ENCODE assay signal across 26 cellular contexts in genomic region chr2:219593154-219593553, GRCh38. TPM values are rescaled to one million over a fixed set of nuclear protein-coding genes. Genes with fewer than 3 reads are reported as not detected.
"Had no signal": no experiment of that assay in that cellular context is flagged by ENCODE, and none has a peak within 500 bp of the region (broad histone marks: within the 10 kb centered on the region; RNA-seq: fewer than 3 reads in every experiment).

No MANE protein-coding gene starts in this region.

- ATAC-seq: activated CD4-positive, alpha-beta T cell treated with anti-CD3 and anti-CD28 coated beads for 36 hours; activated CD8-positive, alpha-beta T cell treated with anti-CD3 and anti-CD28 coated beads, Interleukin-2, amount 10 ng/mL, durations not matched to agents 7 days and 5 days; Panc1 had no signal

- H3K4me3 ChIP-seq: ascending aorta, breast epithelium, SJSA1 had no signal

- H3K27me3 Mint-ChIP-seq: activated CD4-positive, alpha-beta T cell treated with anti-CD3 and anti-CD28 coated beads, Interleukin-2, amount 10 ng/mL, durations not matched to agents 7 days and 5 days had no signal

- H3K27me3 ChIP-seq: ascending aorta, breast epithelium, SJSA1 had no signal

- DNase-seq: activated CD4-positive, alpha-beta T cell treated with anti-CD3 and anti-CD28 coated beads for 36 hours; activated CD4-positive, alpha-beta T cell treated with anti-CD3 and anti-CD28 coated beads, Interleukin-2, amount 10 ng/mL, durations not matched to agents 7 days and 5 days; activated CD4-positive, alpha-beta T cell treated with anti-CD3 and anti-CD28 coated beads, Interleukin-2, amount 50 U/mL, for 48 hours; activated CD8-positive, alpha-beta T cell treated with anti-CD3 and anti-CD28 coated beads, Interleukin-2, amount 10 ng/mL, durations not matched to agents 7 days and 5 days; activated gamma-delta T cell; activated naive CD4-positive, alpha-beta T cell treated with Interleukin-2 at 50 U/mL for 16 hours; activated naive CD8-positive, alpha-beta T cell treated with anti-CD3 and anti-CD28 coated beads, Interleukin-2, amount 10 ng/mL, durations not matched to agents 7 days and 5 days; activated T-cell treated with anti-CD3 and anti-CD28 coated beads, Interleukin-2, amount 50 U/mL, for 24 hours; amygdala; Karpas-422; NCI-H1105; NCI-H1417 treated with DMSO at 0.1 percent for 48 hours; NCI-H187 treated with DMSO at 0.1 percent for 48 hours; NCI-H2081 treated with DMSO at 0.1 percent for 48 hours; NCI-H226; NCI-H524 treated with DMSO at 0.1 percent for 48 hours; SHP77; SK-N-SH had no signal

- H3K4me1 ChIP-seq: breast epithelium had no signal

- H3K9me2 ChIP-seq: SK-N-SH had no signal

- H3K27ac ChIP-seq: ascending aorta, breast epithelium, SJSA1 had no signal

- H3K36me3 Mint-ChIP-seq: activated naive CD4-positive, alpha-beta T cell treated with anti-CD3 and anti-CD28 coated beads, Interleukin-2, amount 50 U/mL, for 24 hours; activated naive CD8-positive, alpha-beta T cell treated with anti-CD3 and anti-CD28 coated beads, Interleukin-2, amount 10 ng/mL, durations not matched to agents 7 days and 5 days had no signal

- H3K36me3 ChIP-seq: ascending aorta, breast epithelium, SJSA1 had no signal

- H3K4me3 Mint-ChIP-seq: activated CD4-positive, alpha-beta T cell treated with anti-CD3 and anti-CD28 coated beads for 36 hours; activated CD4-positive, alpha-beta T cell treated with anti-CD3 and anti-CD28 coated beads, Interleukin-2, amount 10 ng/mL, durations not matched to agents 7 days and 5 days; activated CD8-positive, alpha-beta T cell treated with anti-CD3 and anti-CD28 coated beads, Interleukin-2, amount 10 ng/mL, durations not matched to agents 7 days and 5 days; activated naive CD4-positive, alpha-beta T cell treated with anti-CD3 and anti-CD28 coated beads, Interleukin-2, amount 50 U/mL, for 24 hours; activated naive CD8-positive, alpha-beta T cell treated with anti-CD3 and anti-CD28 coated beads, Interleukin-2, amount 10 ng/mL, durations not matched to agents 7 days and 5 days; activated T-cell treated with anti-CD3 and anti-CD28 coated beads, Interleukin-2, amount 50 U/mL, for 24 hours; T-helper 1 cell treated with Interleukin-12 subunit alpha and Interleukin-12 subunit beta and Interleukin-4 antibody, amounts not matched to agents 30 μg/mL and 1 μg/mL, for 36 hours; T-helper 2 cell treated with Interferon-gamma antibody and Interleukin-4, amounts not matched to agents 5 μg/mL and 100 μg/mL, for 36 hours had no signal

- H3K9me3 Mint-ChIP-seq: activated CD4-positive, alpha-beta T cell treated with anti-CD3 and anti-CD28 coated beads, Interleukin-2, amount 10 ng/mL, durations not matched to agents 7 days and 5 days; activated naive CD4-positive, alpha-beta T cell treated with anti-CD3 and anti-CD28 coated beads, Interleukin-2, amount 50 U/mL, for 24 hours; activated naive CD8-positive, alpha-beta T cell treated with anti-CD3 and anti-CD28 coated beads, Interleukin-2, amount 10 ng/mL, durations not matched to agents 7 days and 5 days; activated T-cell treated with anti-CD3 and anti-CD28 coated beads, Interleukin-2, amount 50 U/mL, for 24 hours; activated T-helper 2 cell treated with anti-CD3 and anti-CD28 coated beads, Interferon-gamma antibody, Interleukin-2, Interleukin-4, amounts not matched to agents 10 μg/mL and 5 μg/mL and 100 μg/mL, durations not matched to agents 14 hours and 24 hours and 36 hours; T-helper 1 cell treated with Interleukin-12 subunit alpha and Interleukin-12 subunit beta and Interleukin-4 antibody, amounts not matched to agents 30 μg/mL and 1 μg/mL, for 36 hours; T-helper 2 cell treated with Interferon-gamma antibody and Interleukin-4, amounts not matched to agents 5 μg/mL and 100 μg/mL, for 36 hours had no signal

- H3K27ac Mint-ChIP-seq: activated CD4-positive, alpha-beta T cell treated with anti-CD3 and anti-CD28 coated beads for 36 hours; activated CD4-positive, alpha-beta T cell treated with anti-CD3 and anti-CD28 coated beads, Interleukin-2, amount 10 ng/mL, durations not matched to agents 7 days and 5 days; activated CD8-positive, alpha-beta T cell treated with anti-CD3 and anti-CD28 coated beads, Interleukin-2, amount 10 ng/mL, durations not matched to agents 7 days and 5 days; activated naive CD4-positive, alpha-beta T cell treated with anti-CD3 and anti-CD28 coated beads, Interleukin-2, amount 50 U/mL, for 24 hours; activated naive CD8-positive, alpha-beta T cell treated with anti-CD3 and anti-CD28 coated beads, Interleukin-2, amount 10 ng/mL, durations not matched to agents 7 days and 5 days; activated T-cell treated with anti-CD3 and anti-CD28 coated beads, Interleukin-2, amount 50 U/mL, for 24 hours; activated T-helper 2 cell treated with anti-CD3 and anti-CD28 coated beads, Interferon-gamma antibody, Interleukin-2, Interleukin-4, amounts not matched to agents 10 μg/mL and 5 μg/mL and 100 μg/mL, durations not matched to agents 14 hours and 24 hours and 36 hours; T-helper 1 cell treated with Interleukin-12 subunit alpha and Interleukin-12 subunit beta and Interleukin-4 antibody, amounts not matched to agents 30 μg/mL and 1 μg/mL, for 36 hours; T-helper 2 cell treated with Interferon-gamma antibody and Interleukin-4, amounts not matched to agents 5 μg/mL and 100 μg/mL, for 36 hours had no signal

- H3K4me2 ChIP-seq: SK-N-SH had no signal

RNA-seq across cellular contexts. Expression of gene INHA, which starts 21.0 kb away (rescaled TPM):
- total RNA-seq: activated CD4-positive, alpha-beta T cell treated with anti-CD3 and anti-CD28 coated beads for 36 hours; activated CD4-positive, alpha-beta T cell treated with anti-CD3 and anti-CD28 coated beads, Interleukin-2, amount 10 ng/mL, durations not matched to agents 7 days and 5 days; activated CD8-positive, alpha-beta T cell treated with anti-CD3 and anti-CD28 coated beads, Interleukin-2, amount 10 ng/mL, durations not matched to agents 7 days and 5 days; activated naive CD8-positive, alpha-beta T cell treated with anti-CD3 and anti-CD28 coated beads, Interleukin-2, amount 10 ng/mL, durations not matched to agents 7 days and 5 days; activated T-helper 2 cell treated with anti-CD3 and anti-CD28 coated beads, Interferon-gamma antibody, Interleukin-2, Interleukin-4, amounts not matched to agents 10 μg/mL and 5 μg/mL and 100 μg/mL, durations not matched to agents 14 hours and 24 hours and 36 hours; ascending aorta had no signal

RNA-seq across cellular contexts. Expression of gene OBSL1, which starts 21.8 kb away (rescaled TPM):
- total RNA-seq: activated CD4-positive, alpha-beta T cell treated with anti-CD3 and anti-CD28 coated beads, Interleukin-2, amount 10 ng/mL, durations not matched to agents 7 days and 5 days; activated naive CD8-positive, alpha-beta T cell treated with anti-CD3 and anti-CD28 coated beads, Interleukin-2, amount 10 ng/mL, durations not matched to agents 7 days and 5 days had no signal

RNA-seq across cellular contexts. Expression of gene SLC4A3, which starts 34.3 kb away (rescaled TPM):
- total RNA-seq: activated CD4-positive, alpha-beta T cell treated with anti-CD3 and anti-CD28 coated beads, Interleukin-2, amount 10 ng/mL, durations not matched to agents 7 days and 5 days; activated CD8-positive, alpha-beta T cell treated with anti-CD3 and anti-CD28 coated beads, Interleukin-2, amount 10 ng/mL, durations not matched to agents 7 days and 5 days; activated naive CD8-positive, alpha-beta T cell treated with anti-CD3 and anti-CD28 coated beads, Interleukin-2, amount 10 ng/mL, durations not matched to agents 7 days and 5 days had no signal
